In the genomic region with DNA sequence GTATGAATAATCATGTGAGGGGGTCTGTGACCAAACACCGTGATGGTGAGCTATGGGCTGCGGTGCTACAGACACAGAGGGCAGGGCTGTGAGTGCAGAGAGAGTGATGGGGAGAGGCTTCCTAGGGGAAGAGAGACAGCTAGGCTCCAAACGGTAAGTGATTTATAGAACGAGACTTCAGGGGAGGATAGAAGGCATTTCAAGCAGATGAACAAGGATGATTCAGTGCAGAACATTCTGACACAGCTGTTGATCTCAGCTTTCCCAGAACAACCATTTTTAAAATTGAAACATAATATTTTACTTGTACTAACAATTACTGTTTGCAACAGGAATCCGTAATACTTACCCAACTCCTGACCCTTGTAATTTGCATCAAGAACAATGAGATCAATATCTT, we compare ENCODE assay signal across 1 cellular context.
TF ChIP-seq lines count a peak whose summit lies in the region.

No MANE protein-coding gene starts in this region.

TF ChIP-seq in GM23338, 12 proteins besides CTCF, POLR2A, EP300 and RAD21:
- TF ChIP-seq JUNB (IDR thresholded peaks at IDR 0.05; ENCODE audit: unreplicated experiment): no peak
- no peak for TF ChIP-seq EZH2 (IDR thresholded peaks at IDR 0.05; ENCODE audit: low read depth, unreplicated experiment)
- TF ChIP-seq CREB1 (CRISPR knock-in tag; IDR thresholded peaks at IDR 0.05; ENCODE audit: low read depth): no peak
- TF ChIP-seq REST (IDR thresholded peaks at IDR 0.05; ENCODE audit: unreplicated experiment): no peak
- TF ChIP-seq STAT1 (IDR thresholded peaks at IDR 0.05; ENCODE audit: unreplicated experiment): no peak
- no peak for TF ChIP-seq NANOG (IDR thresholded peaks at IDR 0.05; ENCODE audit: borderline replicate concordance)
TF ChIP-seq in GM23338: peak in this region for 0.
